1 cellular context compared by ENCODE assay signal in the genomic region with DNA sequence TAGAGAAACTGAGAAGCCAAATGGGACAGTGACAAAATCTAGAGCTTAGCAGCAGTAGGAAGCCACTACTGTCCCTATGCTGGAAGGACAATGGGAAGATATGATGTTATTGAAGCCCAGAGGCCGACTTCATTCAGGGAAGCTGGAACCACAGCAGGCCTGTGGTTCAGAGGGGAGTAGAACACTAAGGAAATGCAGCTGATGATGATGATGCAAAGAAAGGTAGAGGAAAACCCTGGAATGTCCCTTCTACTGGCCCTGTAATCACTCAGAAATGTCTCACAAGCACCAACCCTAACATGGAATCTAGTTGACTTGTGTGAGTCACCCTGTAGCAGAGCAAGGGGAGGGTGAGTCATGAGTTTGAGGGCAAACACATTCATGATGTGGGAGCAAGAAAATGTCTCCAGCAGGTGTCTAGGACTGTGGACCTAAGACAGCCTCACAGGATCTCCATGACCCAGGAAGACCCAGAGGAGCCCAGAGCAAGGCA.
TF ChIP-seq lines count a peak whose summit lies in the region.

No MANE protein-coding gene starts in this region.

TF ChIP-seq in K562, 482 proteins besides CTCF, POLR2A, EP300 and RAD21 (continued from another document):
- TF ChIP-seq, protein P1, sequence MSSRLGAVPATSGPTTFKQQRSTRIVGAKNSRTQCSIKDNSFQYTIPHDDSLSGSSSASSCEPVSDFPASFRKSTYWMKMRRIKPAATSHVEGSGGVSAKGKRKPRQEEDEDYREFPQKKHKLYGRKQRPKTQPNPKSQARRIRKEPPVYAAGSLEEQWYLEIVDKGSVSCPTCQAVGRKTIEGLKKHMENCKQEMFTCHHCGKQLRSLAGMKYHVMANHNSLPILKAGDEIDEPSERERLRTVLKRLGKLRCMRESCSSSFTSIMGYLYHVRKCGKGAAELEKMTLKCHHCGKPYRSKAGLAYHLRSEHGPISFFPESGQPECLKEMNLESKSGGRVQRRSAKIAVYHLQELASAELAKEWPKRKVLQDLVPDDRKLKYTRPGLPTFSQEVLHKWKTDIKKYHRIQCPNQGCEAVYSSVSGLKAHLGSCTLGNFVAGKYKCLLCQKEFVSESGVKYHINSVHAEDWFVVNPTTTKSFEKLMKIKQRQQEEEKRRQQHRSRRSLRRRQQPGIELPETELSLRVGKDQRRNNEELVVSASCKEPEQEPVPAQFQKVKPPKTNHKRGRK (tag; IDR thresholded peaks at IDR 0.05): no peak
- TF ChIP-seq MCM2 (IDR thresholded peaks at IDR 0.05; ENCODE audit: low read depth) (no peak), ZNF695 (CRISPR knock-in tag; IDR thresholded peaks at IDR 0.05) (no peak), ZNF584 (CRISPR knock-in tag; IDR thresholded peaks at IDR 0.05; ENCODE audit: low read depth) (peak; percentile 64; the same call in 1 of the 2 replicates), GATAD2B (IDR thresholded peaks at IDR 0.05; ENCODE audit: borderline replicate concordance) (no peak), MAFG (tag; conservative IDR thresholded peaks at IDR 0.05) (no peak), RBM17 (IDR thresholded peaks at IDR 0.05; ENCODE audit: borderline replicate concordance, low read depth, low read length) (no peak), SUPT5H (IDR thresholded peaks at IDR 0.05) (no peak), CBFA2T3 (IDR thresholded peaks at IDR 0.05) (no peak), ZNF175 (CRISPR knock-in tag; IDR thresholded peaks at IDR 0.05; ENCODE audit: low read depth) (peak; percentile 35; the same call in 1 of the 2 replicates), RCOR1 (IDR thresholded peaks at IDR 0.05; ENCODE audit: borderline replicate concordance in 1 of 2, low read depth in 2 of 2, low read length in 2 of 2) (0 out of 4 replicates have a peak, but pooled peaks of 1 of the 2 experiments have one; percentile 15), ELF1 (tag; IDR thresholded peaks at IDR 0.05) (no peak), NR2C2 (CRISPR knock-in tag; IDR thresholded peaks at IDR 0.05) (no peak), NR2C2 (tag; IDR thresholded peaks at IDR 0.05) (0 out of 2 replicates have a peak, but pooled peaks have one; percentile 9), E2F3 (CRISPR knock-in tag; IDR thresholded peaks at IDR 0.05) (no peak), ZKSCAN3 (CRISPR knock-in tag; IDR thresholded peaks at IDR 0.05) (no peak), FOSL1 (tag; conservative IDR thresholded peaks at IDR 0.05) (peak; percentile 99), TBL1XR1 (IDR thresholded peaks at IDR 0.05; ENCODE audit: low read length in 2 of 2) (no peak), SNRNP70 (optimal IDR thresholded peaks at IDR 0.05; ENCODE audit: low read depth, low read length) (no peak), NR1H2 (CRISPR knock-in tag; IDR thresholded peaks at IDR 0.05) (no peak), FOXK2 (conservative IDR thresholded peaks at IDR 0.05 in 1 of 2, IDR thresholded peaks at IDR 0.05 in 1 of 2; ENCODE audit: low read depth in 2 of 2) (no peak), ZNF316 (IDR thresholded peaks at IDR 0.05) (no peak), SMARCE1 (IDR thresholded peaks at IDR 0.05) (peak; percentile 52), CEBPB (tag; IDR thresholded peaks at IDR 0.05) (no peak), ZNF12 (CRISPR knock-in tag; IDR thresholded peaks at IDR 0.05) (0 out of 2 replicates have a peak, but pooled peaks have one; percentile 23), MTA2 (IDR thresholded peaks at IDR 0.05; ENCODE audit: low read depth) (no peak), CTBP1 (IDR thresholded peaks at IDR 0.05; ENCODE audit: borderline replicate concordance) (0 out of 2 replicates have a peak, but pooled peaks have one; percentile 40), FIP1L1 (IDR thresholded peaks at IDR 0.05; ENCODE audit: low read depth, low read length, poor library complexity, severe bottlenecking) (no peak), ZNF445 (CRISPR knock-in tag; IDR thresholded peaks at IDR 0.05; ENCODE audit: low read depth) (no peak), ZNF583 (CRISPR knock-in tag; IDR thresholded peaks at IDR 0.05) (no peak), SMAD4 (CRISPR knock-in tag; conservative IDR thresholded peaks at IDR 0.05) (no peak), ARID1B (IDR thresholded peaks at IDR 0.05) (peak; percentile 71), ESRRB (CRISPR knock-in tag; IDR thresholded peaks at IDR 0.05; ENCODE audit: borderline replicate concordance) (no peak)
- TF ChIP-seq, protein P2, sequence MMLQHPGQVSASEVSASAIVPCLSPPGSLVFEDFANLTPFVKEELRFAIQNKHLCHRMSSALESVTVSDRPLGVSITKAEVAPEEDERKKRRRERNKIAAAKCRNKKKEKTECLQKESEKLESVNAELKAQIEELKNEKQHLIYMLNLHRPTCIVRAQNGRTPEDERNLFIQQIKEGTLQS (IDR thresholded peaks at IDR 0.05): peak; percentile 98
- TF ChIP-seq, protein P2 (CRISPR knock-in tag; conservative IDR thresholded peaks at IDR 0.05): peak; percentile 33; the same call in 1 of the 2 replicates
- TF ChIP-seq, protein P3, sequence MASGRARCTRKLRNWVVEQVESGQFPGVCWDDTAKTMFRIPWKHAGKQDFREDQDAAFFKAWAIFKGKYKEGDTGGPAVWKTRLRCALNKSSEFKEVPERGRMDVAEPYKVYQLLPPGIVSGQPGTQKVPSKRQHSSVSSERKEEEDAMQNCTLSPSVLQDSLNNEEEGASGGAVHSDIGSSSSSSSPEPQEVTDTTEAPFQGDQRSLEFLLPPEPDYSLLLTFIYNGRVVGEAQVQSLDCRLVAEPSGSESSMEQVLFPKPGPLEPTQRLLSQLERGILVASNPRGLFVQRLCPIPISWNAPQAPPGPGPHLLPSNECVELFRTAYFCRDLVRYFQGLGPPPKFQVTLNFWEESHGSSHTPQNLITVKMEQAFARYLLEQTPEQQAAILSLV (tag; IDR thresholded peaks at IDR 0.05): no peak
- TF ChIP-seq, protein P4, sequence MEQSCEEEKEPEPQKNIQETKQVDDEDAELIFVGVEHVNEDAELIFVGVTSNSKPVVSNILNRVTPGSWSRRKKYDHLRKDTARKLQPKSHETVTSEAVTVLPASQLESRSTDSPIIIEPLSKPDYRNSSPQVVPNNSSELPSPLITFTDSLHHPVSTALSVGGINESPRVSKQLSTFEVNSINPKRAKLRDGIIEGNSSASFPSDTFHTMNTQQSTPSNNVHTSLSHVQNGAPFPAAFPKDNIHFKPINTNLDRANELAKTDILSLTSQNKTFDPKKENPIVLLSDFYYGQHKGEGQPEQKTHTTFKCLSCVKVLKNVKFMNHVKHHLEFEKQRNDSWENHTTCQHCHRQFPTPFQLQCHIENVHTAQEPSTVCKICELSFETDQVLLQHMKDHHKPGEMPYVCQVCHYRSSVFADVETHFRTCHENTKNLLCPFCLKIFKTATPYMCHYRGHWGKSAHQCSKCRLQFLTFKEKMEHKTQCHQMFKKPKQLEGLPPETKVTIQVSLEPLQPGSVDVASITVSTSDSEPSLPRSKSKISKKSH (CRISPR knock-in tag; IDR thresholded peaks at IDR 0.05): no peak
- TF ChIP-seq, protein P5, sequence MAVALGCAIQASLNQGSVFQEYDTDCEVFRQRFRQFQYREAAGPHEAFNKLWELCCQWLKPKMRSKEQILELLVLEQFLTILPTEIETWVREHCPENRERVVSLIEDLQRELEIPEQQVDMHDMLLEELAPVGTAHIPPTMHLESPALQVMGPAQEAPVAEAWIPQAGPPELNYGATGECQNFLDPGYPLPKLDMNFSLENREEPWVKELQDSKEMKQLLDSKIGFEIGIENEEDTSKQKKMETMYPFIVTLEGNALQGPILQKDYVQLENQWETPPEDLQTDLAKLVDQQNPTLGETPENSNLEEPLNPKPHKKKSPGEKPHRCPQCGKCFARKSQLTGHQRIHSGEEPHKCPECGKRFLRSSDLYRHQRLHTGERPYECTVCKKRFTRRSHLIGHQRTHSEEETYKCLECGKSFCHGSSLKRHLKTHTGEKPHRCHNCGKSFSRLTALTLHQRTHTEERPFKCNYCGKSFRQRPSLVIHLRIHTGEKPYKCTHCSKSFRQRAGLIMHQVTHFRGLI (CRISPR knock-in tag; IDR thresholded peaks at IDR 0.05): no peak
- TF ChIP-seq, protein P6, sequence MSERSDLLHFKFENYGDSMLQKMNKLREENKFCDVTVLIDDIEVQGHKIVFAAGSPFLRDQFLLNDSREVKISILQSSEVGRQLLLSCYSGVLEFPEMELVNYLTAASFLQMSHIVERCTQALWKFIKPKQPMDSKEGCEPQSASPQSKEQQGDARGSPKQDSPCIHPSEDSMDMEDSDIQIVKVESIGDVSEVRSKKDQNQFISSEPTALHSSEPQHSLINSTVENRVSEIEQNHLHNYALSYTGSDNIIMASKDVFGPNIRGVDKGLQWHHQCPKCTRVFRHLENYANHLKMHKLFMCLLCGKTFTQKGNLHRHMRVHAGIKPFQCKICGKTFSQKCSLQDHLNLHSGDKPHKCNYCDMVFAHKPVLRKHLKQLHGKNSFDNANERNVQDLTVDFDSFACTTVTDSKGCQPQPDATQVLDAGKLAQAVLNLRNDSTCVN (CRISPR knock-in tag; IDR thresholded peaks at IDR 0.05): no peak
- TF ChIP-seq, protein P7, sequence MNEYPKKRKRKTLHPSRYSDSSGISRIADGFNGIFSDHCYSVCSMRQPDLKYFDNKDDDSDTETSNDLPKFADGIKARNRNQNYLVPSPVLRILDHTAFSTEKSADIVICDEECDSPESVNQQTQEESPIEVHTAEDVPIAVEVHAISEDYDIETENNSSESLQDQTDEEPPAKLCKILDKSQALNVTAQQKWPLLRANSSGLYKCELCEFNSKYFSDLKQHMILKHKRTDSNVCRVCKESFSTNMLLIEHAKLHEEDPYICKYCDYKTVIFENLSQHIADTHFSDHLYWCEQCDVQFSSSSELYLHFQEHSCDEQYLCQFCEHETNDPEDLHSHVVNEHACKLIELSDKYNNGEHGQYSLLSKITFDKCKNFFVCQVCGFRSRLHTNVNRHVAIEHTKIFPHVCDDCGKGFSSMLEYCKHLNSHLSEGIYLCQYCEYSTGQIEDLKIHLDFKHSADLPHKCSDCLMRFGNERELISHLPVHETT (CRISPR knock-in tag; conservative IDR thresholded peaks at IDR 0.05 in 1 of 2, IDR thresholded peaks at IDR 0.05 in 1 of 2): no peak
- TF ChIP-seq, protein P8, sequence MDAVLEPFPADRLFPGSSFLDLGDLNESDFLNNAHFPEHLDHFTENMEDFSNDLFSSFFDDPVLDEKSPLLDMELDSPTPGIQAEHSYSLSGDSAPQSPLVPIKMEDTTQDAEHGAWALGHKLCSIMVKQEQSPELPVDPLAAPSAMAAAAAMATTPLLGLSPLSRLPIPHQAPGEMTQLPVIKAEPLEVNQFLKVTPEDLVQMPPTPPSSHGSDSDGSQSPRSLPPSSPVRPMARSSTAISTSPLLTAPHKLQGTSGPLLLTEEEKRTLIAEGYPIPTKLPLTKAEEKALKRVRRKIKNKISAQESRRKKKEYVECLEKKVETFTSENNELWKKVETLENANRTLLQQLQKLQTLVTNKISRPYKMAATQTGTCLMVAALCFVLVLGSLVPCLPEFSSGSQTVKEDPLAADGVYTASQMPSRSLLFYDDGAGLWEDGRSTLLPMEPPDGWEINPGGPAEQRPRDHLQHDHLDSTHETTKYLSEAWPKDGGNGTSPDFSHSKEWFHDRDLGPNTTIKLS (IDR thresholded peaks at IDR 0.05; ENCODE audit: borderline replicate concordance, low read depth): no peak
- TF ChIP-seq, protein P9, sequence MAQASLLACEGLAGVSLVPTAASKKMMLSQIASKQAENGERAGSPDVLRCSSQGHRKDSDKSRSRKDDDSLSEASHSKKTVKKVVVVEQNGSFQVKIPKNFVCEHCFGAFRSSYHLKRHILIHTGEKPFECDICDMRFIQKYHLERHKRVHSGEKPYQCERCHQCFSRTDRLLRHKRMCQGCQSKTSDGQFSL (CRISPR knock-in tag; IDR thresholded peaks at IDR 0.05): no peak
- TF ChIP-seq, protein P9 (tag; IDR thresholded peaks at IDR 0.05): no peak
- TF ChIP-seq, protein P10, sequence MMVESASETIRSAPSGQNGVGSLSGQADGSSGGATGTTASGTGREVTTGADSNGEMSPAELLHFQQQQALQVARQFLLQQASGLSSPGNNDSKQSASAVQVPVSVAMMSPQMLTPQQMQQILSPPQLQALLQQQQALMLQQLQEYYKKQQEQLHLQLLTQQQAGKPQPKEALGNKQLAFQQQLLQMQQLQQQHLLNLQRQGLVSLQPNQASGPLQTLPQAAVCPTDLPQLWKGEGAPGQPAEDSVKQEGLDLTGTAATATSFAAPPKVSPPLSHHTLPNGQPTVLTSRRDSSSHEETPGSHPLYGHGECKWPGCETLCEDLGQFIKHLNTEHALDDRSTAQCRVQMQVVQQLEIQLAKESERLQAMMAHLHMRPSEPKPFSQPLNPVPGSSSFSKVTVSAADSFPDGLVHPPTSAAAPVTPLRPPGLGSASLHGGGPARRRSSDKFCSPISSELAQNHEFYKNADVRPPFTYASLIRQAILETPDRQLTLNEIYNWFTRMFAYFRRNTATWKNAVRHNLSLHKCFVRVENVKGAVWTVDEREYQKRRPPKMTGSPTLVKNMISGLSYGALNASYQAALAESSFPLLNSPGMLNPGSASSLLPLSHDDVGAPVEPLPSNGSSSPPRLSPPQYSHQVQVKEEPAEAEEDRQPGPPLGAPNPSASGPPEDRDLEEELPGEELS (CRISPR knock-in tag; IDR thresholded peaks at IDR 0.05; ENCODE audit: borderline replicate concordance): no peak
